Comparison of ENCODE assay signal across 1 cellular context in genomic region chr9:137067860-137068538, GRCh38.
TF ChIP-seq lines count a peak whose summit lies in the region.

No MANE protein-coding gene starts in this region.

TF ChIP-seq in HepG2, 621 proteins besides CTCF, POLR2A, EP300 and RAD21 (continued from another document and continues in another):
- TF ChIP-seq ZNF343 (CRISPR knock-in tag; IDR thresholded peaks at IDR 0.05): no peak
- no peak for TF ChIP-seq THAP8 (CRISPR knock-in tag; IDR thresholded peaks at IDR 0.05; ENCODE audit: borderline replicate concordance)
- TF ChIP-seq CBX2 (IDR thresholded peaks at IDR 0.05; ENCODE audit: low read depth, low read length): no peak
- TF ChIP-seq CBX2 (CRISPR knock-in tag; IDR thresholded peaks at IDR 0.05; ENCODE audit: low read depth): no peak
- TF ChIP-seq HCFC1 (IDR thresholded peaks at IDR 0.05; ENCODE audit: low read depth, low read length): no peak
- no peak for TF ChIP-seq TRIM22 (IDR thresholded peaks at IDR 0.05)
- TF ChIP-seq HOXD1 (CRISPR knock-in tag; IDR thresholded peaks at IDR 0.05): no peak
- peak; percentile 58 for TF ChIP-seq AKAP8 (CRISPR knock-in tag; IDR thresholded peaks at IDR 0.05)
- no peak for TF ChIP-seq PBX3 (CRISPR knock-in tag; IDR thresholded peaks at IDR 0.05; ENCODE audit: borderline replicate concordance)
- 0 out of 2 replicates have a peak, but pooled peaks have one; percentile 18 for TF ChIP-seq FOXP4 (CRISPR knock-in tag; IDR thresholded peaks at IDR 0.05)
- no peak for TF ChIP-seq REL (CRISPR knock-in tag; conservative IDR thresholded peaks at IDR 0.05)
- TF ChIP-seq IRF9 (CRISPR knock-in tag; IDR thresholded peaks at IDR 0.05; ENCODE audit: borderline replicate concordance): no peak
- no peak for TF ChIP-seq ZFP36L1 (CRISPR knock-in tag; IDR thresholded peaks at IDR 0.05)
- no peak for TF ChIP-seq AHDC1 (CRISPR knock-in tag; IDR thresholded peaks at IDR 0.05; ENCODE audit: borderline replicate concordance)
- TF ChIP-seq DMAP1 (CRISPR knock-in tag; IDR thresholded peaks at IDR 0.05): peak; percentile 63; the same call in 1 of the 2 replicates
- TF ChIP-seq TAF15 (IDR thresholded peaks at IDR 0.05; ENCODE audit: low read depth, low read length, poor library complexity, severe bottlenecking): no peak
- no peak for TF ChIP-seq SCMH1 (CRISPR knock-in tag; IDR thresholded peaks at IDR 0.05; ENCODE audit: borderline replicate concordance)
- no peak for TF ChIP-seq GRHL1 (CRISPR knock-in tag; conservative IDR thresholded peaks at IDR 0.05)
- TF ChIP-seq ZNF124 (CRISPR knock-in tag; IDR thresholded peaks at IDR 0.05): no peak
- no peak for TF ChIP-seq NFAT5 (CRISPR knock-in tag; IDR thresholded peaks at IDR 0.05)
- TF ChIP-seq HNRNPK (IDR thresholded peaks at IDR 0.05; ENCODE audit: low read depth, low read length, poor library complexity, severe bottlenecking): no peak
- peak; percentile 63 for TF ChIP-seq TBX2 (CRISPR knock-in tag; IDR thresholded peaks at IDR 0.05; ENCODE audit: borderline replicate concordance)
- TF ChIP-seq ZNF207 (IDR thresholded peaks at IDR 0.05; ENCODE audit: borderline replicate concordance): no peak
- no peak for TF ChIP-seq GMEB2 (CRISPR knock-in tag; IDR thresholded peaks at IDR 0.05; ENCODE audit: low read depth)
- no peak for TF ChIP-seq PRDM10 (CRISPR knock-in tag; IDR thresholded peaks at IDR 0.05; ENCODE audit: low read depth)
- no peak for TF ChIP-seq FOXA1 (IDR thresholded peaks at IDR 0.05)
- no peak for TF ChIP-seq FOXA1 (CRISPR knock-in tag; IDR thresholded peaks at IDR 0.05)
- TF ChIP-seq ZNF264 (CRISPR knock-in tag; IDR thresholded peaks at IDR 0.05): no peak
